Comparison of ENCODE assay signal across 11 cellular contexts in genomic region chr16:56558024-56558747, GRCh38.
DNase-seq lines count a peak whose midpoint lies in the region; FAIRE-seq lines count a peak whose summit lies in the region.
"Had no signal": no experiment of that assay in that cellular context is flagged by ENCODE, and none has a peak within 500 bp of the region (broad histone marks: within the 10 kb centered on the region; RNA-seq: fewer than 3 reads in every experiment).

No MANE protein-coding gene starts in this region.

- peak overlapping the region; percentile 11 for H3K27ac Mint-ChIP-seq in T-helper 1 cell treated with Interleukin-12 subunit alpha and Interleukin-12 subunit beta and Interleukin-4 antibody, amounts not matched to agents 30 μg/mL and 1 μg/mL, for 36 hours

- no peak overlapping the region for H3K4me3 Mint-ChIP-seq in T-helper 1 cell treated with Interleukin-12 subunit alpha and Interleukin-12 subunit beta and Interleukin-4 antibody, amounts not matched to agents 30 μg/mL and 1 μg/mL, for 36 hours

- H3K36me3 Mint-ChIP-seq in T-helper 1 cell treated with Interleukin-12 subunit alpha and Interleukin-12 subunit beta and Interleukin-4 antibody, amounts not matched to agents 30 μg/mL and 1 μg/mL, for 36 hours (ENCODE audit: low read depth): no peaks in the 10 kb centered on the region

- peak; percentile 79 for FAIRE-seq in RCC 7860 (lab: Jason Lieb, UNC)
- FAIRE-seq: endometrium had no signal

- DNase-seq in T-helper 1 cell (no peak), RCC 7860 (ENCODE audit: low spot score) (peak; percentile 70), fibroblast of gingiva (ENCODE audit: low read depth) (peak; percentile 49), superior temporal gyrus (ENCODE audit: extremely low spot score) (peak; percentile 73), epidermal melanocyte (ENCODE audit: insufficient read length, low spot score) (no peak)
- no peak for DNase-seq in NK-92 treated with Interleukin-12 subunit alpha and Interleukin-12 subunit beta, amount 100 ng/mL, for 24 hours (lab: John Stamatoyannopoulos, UW)
- DNase-seq in activated effector memory CD4-positive, alpha-beta T cell treated with Interleukin-2 at 50 U/mL for 16 hours: no peak
- DNase-seq: activated CD4-positive, alpha-beta T cell treated with anti-CD3 and anti-CD28 coated beads, Interleukin-2, amount 50 U/mL, for 1 hour; NCI-H345 had no signal

- no peaks in the 10 kb centered on the region for H3K9me3 Mint-ChIP-seq in T-helper 1 cell treated with Interleukin-12 subunit alpha and Interleukin-12 subunit beta and Interleukin-4 antibody, amounts not matched to agents 30 μg/mL and 1 μg/mL, for 36 hours

- H3K27me3 Mint-ChIP-seq in T-helper 1 cell treated with Interleukin-12 subunit alpha and Interleukin-12 subunit beta and Interleukin-4 antibody, amounts not matched to agents 30 μg/mL and 1 μg/mL, for 36 hours (ENCODE audit: low read depth): peaks cover 39% of the 10 kb centered on the region

- H3K4me1 Mint-ChIP-seq in T-helper 1 cell treated with Interleukin-12 subunit alpha and Interleukin-12 subunit beta and Interleukin-4 antibody, amounts not matched to agents 30 μg/mL and 1 μg/mL, for 36 hours (ENCODE audit: low read depth): no peaks in the 10 kb centered on the region

Comparison
In these comparisons a context has a peak if more than half of its experiments do, and no peak if none do; other contexts are left out.
1. DNase-seq: peak in RCC 7860 (single experiment), fibroblast of gingiva (single experiment) and superior temporal gyrus (single experiment); none in T-helper 1 cell (0 of 5), NK-92 treated with Interleukin-12 subunit alpha and Interleukin-12 subunit beta, amount 100 ng/mL, for 24 hours (single experiment), activated effector memory CD4-positive, alpha-beta T cell treated with Interleukin-2 at 50 U/mL for 16 hours (single experiment) and epidermal melanocyte (single experiment).